In the genomic region with DNA sequence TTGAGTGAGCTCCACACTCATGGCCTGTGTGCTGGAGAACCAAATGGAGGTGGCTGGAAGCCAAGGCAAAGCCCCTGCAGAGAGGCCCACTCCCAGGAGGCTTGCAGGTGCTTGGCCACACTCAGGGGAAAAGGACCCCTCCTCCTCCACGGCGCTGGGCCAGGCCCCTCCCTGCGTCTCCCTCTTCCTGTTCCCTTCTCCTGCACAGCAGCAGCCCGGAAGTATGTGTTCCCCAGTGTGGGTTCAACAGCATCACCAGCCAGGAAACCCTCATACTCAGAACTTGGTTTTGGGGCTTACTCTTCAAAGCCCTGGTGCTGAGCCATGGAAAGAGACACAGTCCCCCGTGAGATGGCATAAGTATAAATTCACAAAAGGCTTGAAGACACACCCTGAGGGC, we compare ENCODE assay signal across 7 cellular contexts.
DNase-seq lines count a peak whose midpoint lies in the region; ATAC-seq lines count a peak whose summit lies in the region.
"Not testable (repeated sequence)": the region's sequence is repeated elsewhere in the genome, so short reads cannot be mapped to it uniquely, and the experiment has no call there.

No MANE protein-coding gene starts in this region.

- not testable (repeated sequence) for H3K4me3 Mint-ChIP-seq in T-helper 2 cell treated with Interferon-gamma antibody and Interleukin-4, amounts not matched to agents 5 μg/mL and 100 μg/mL, for 36 hours; activated CD4-positive, alpha-beta T cell treated with anti-CD3 and anti-CD28 coated beads, Interleukin-2, amount 10 ng/mL, durations not matched to agents 7 days and 5 days; activated T-cell treated with anti-CD3 and anti-CD28 coated beads, Interleukin-2, amount 50 U/mL, for 24 hours
- peak overlapping the region; percentile 47 for H3K4me3 Mint-ChIP-seq in activated naive CD8-positive, alpha-beta T cell treated with anti-CD3 and anti-CD28 coated beads, Interleukin-2, amount 10 ng/mL, durations not matched to agents 7 days and 5 days

- H3K27me3 Mint-ChIP-seq in T-helper 2 cell treated with Interferon-gamma antibody and Interleukin-4, amounts not matched to agents 5 μg/mL and 100 μg/mL, for 36 hours (ENCODE audit: low read depth); activated CD4-positive, alpha-beta T cell treated with anti-CD3 and anti-CD28 coated beads, Interleukin-2, amount 10 ng/mL, durations not matched to agents 7 days and 5 days; activated T-cell treated with anti-CD3 and anti-CD28 coated beads, Interleukin-2, amount 50 U/mL, for 24 hours; activated naive CD8-positive, alpha-beta T cell treated with anti-CD3 and anti-CD28 coated beads, Interleukin-2, amount 10 ng/mL, durations not matched to agents 7 days and 5 days: not testable (repeated sequence)

- peak overlapping the region; percentile 72 for H3K27ac Mint-ChIP-seq in T-helper 2 cell treated with Interferon-gamma antibody and Interleukin-4, amounts not matched to agents 5 μg/mL and 100 μg/mL, for 36 hours
- peak overlapping the region; percentile 51 for H3K27ac Mint-ChIP-seq in activated CD4-positive, alpha-beta T cell treated with anti-CD3 and anti-CD28 coated beads, Interleukin-2, amount 10 ng/mL, durations not matched to agents 7 days and 5 days
- H3K27ac Mint-ChIP-seq in activated T-cell treated with anti-CD3 and anti-CD28 coated beads, Interleukin-2, amount 50 U/mL, for 24 hours = peak overlapping the region; percentile 26
- H3K27ac Mint-ChIP-seq in activated naive CD8-positive, alpha-beta T cell treated with anti-CD3 and anti-CD28 coated beads, Interleukin-2, amount 10 ng/mL, durations not matched to agents 7 days and 5 days = peak overlapping the region; percentile 78

- DNase-seq in DMS79 (lab: John Stamatoyannopoulos, UW) = peak; percentile 1
- DNase-seq in Kasumi-1 (lab: John Stamatoyannopoulos, UW) = peak; percentile 8 to 18
- peak; percentile 15 for DNase-seq in NCI-H2107 treated with DMSO at 0.1 percent for 48 hours (lab: John Stamatoyannopoulos, UW; ENCODE audit: unreplicated experiment)
- DNase-seq in T-helper 2 cell treated with Interferon-gamma antibody and Interleukin-4, amounts not matched to agents 5 μg/mL and 100 μg/mL, for 36 hours (ENCODE audit: low spot score); activated CD4-positive, alpha-beta T cell treated with anti-CD3 and anti-CD28 coated beads, Interleukin-2, amount 10 ng/mL, durations not matched to agents 7 days and 5 days; activated T-cell treated with anti-CD3 and anti-CD28 coated beads, Interleukin-2, amount 50 U/mL, for 24 hours: not testable (repeated sequence)
- DNase-seq in activated naive CD8-positive, alpha-beta T cell treated with anti-CD3 and anti-CD28 coated beads, Interleukin-2, amount 10 ng/mL, durations not matched to agents 7 days and 5 days = peak; percentile 35

- H3K9me3 Mint-ChIP-seq in T-helper 2 cell treated with Interferon-gamma antibody and Interleukin-4, amounts not matched to agents 5 μg/mL and 100 μg/mL, for 36 hours; activated CD4-positive, alpha-beta T cell treated with anti-CD3 and anti-CD28 coated beads, Interleukin-2, amount 10 ng/mL, durations not matched to agents 7 days and 5 days; activated T-cell treated with anti-CD3 and anti-CD28 coated beads, Interleukin-2, amount 50 U/mL, for 24 hours; activated naive CD8-positive, alpha-beta T cell treated with anti-CD3 and anti-CD28 coated beads, Interleukin-2, amount 10 ng/mL, durations not matched to agents 7 days and 5 days: not testable (repeated sequence)

- POLR2A ChIA-PET in activated CD4-positive, alpha-beta T cell treated with anti-CD3 and anti-CD28 coated beads, Interleukin-2, amount 10 ng/mL, durations not matched to agents 7 days and 5 days (lab: Charles Lee); activated naive CD8-positive, alpha-beta T cell treated with anti-CD3 and anti-CD28 coated beads, Interleukin-2, amount 10 ng/mL, durations not matched to agents 7 days and 5 days (lab: Charles Lee): not testable (repeated sequence)

- ATAC-seq in activated naive CD8-positive, alpha-beta T cell treated with anti-CD3 and anti-CD28 coated beads, Interleukin-2, amount 10 ng/mL, durations not matched to agents 7 days and 5 days (ENCODE audit: low read depth) = peak; percentile 79

- CTCF ChIA-PET in activated CD4-positive, alpha-beta T cell treated with anti-CD3 and anti-CD28 coated beads, Interleukin-2, amount 10 ng/mL, durations not matched to agents 7 days and 5 days (lab: Charles Lee) = not testable (repeated sequence)

- H3K4me1 Mint-ChIP-seq in T-helper 2 cell treated with Interferon-gamma antibody and Interleukin-4, amounts not matched to agents 5 μg/mL and 100 μg/mL, for 36 hours (ENCODE audit: low read depth) = peaks cover 16% of the 10 kb centered on the region
- H3K4me1 Mint-ChIP-seq in activated CD4-positive, alpha-beta T cell treated with anti-CD3 and anti-CD28 coated beads, Interleukin-2, amount 10 ng/mL, durations not matched to agents 7 days and 5 days = peaks cover 16% of the 10 kb centered on the region
- not testable (repeated sequence) for H3K4me1 Mint-ChIP-seq in activated T-cell treated with anti-CD3 and anti-CD28 coated beads, Interleukin-2, amount 50 U/mL, for 24 hours (ENCODE audit: low read depth)
- peaks cover 15% of the 10 kb centered on the region for H3K4me1 Mint-ChIP-seq in activated naive CD8-positive, alpha-beta T cell treated with anti-CD3 and anti-CD28 coated beads, Interleukin-2, amount 10 ng/mL, durations not matched to agents 7 days and 5 days

- H3K36me3 Mint-ChIP-seq in T-helper 2 cell treated with Interferon-gamma antibody and Interleukin-4, amounts not matched to agents 5 μg/mL and 100 μg/mL, for 36 hours (ENCODE audit: low read depth) = peaks cover 58% of the 10 kb centered on the region
- H3K36me3 Mint-ChIP-seq in activated CD4-positive, alpha-beta T cell treated with anti-CD3 and anti-CD28 coated beads, Interleukin-2, amount 10 ng/mL, durations not matched to agents 7 days and 5 days (ENCODE audit: low read depth) = peaks cover 51% of the 10 kb centered on the region
- H3K36me3 Mint-ChIP-seq in activated T-cell treated with anti-CD3 and anti-CD28 coated beads, Interleukin-2, amount 50 U/mL, for 24 hours (ENCODE audit: low read depth) = peaks cover 54% of the 10 kb centered on the region
- peaks cover 27% of the 10 kb centered on the region for H3K36me3 Mint-ChIP-seq in activated naive CD8-positive, alpha-beta T cell treated with anti-CD3 and anti-CD28 coated beads, Interleukin-2, amount 10 ng/mL, durations not matched to agents 7 days and 5 days

Comparison
In these comparisons a context has a peak if more than half of its experiments do, and no peak if none do; other contexts are left out.
1. H3K27ac Mint-ChIP-seq: peak in every context shown above with its lines; median percentile 78 in activated naive CD8-positive, alpha-beta T cell treated with anti-CD3 and anti-CD28 coated beads, Interleukin-2, amount 10 ng/mL, durations not matched to agents 7 days and 5 days; 72 in T-helper 2 cell treated with Interferon-gamma antibody and Interleukin-4, amounts not matched to agents 5 μg/mL and 100 μg/mL, for 36 hours; 51 in activated CD4-positive, alpha-beta T cell treated with anti-CD3 and anti-CD28 coated beads, Interleukin-2, amount 10 ng/mL, durations not matched to agents 7 days and 5 days; 26 in activated T-cell treated with anti-CD3 and anti-CD28 coated beads, Interleukin-2, amount 50 U/mL, for 24 hours.